Comparison of ENCODE assay signal across 18 cellular contexts in genomic region chr13:44967656-44968451, GRCh38. TPM values are rescaled to one million over a fixed set of nuclear protein-coding genes. Genes with fewer than 3 reads are reported as not detected.
DNase-seq lines count a peak whose midpoint lies in the region; ATAC-seq and TF ChIP-seq lines count a peak whose summit lies in the region.
"Had no signal": no experiment of that assay in that cellular context is flagged by ENCODE, and none has a peak within 500 bp of the region (broad histone marks: within the 10 kb centered on the region; RNA-seq: fewer than 3 reads in every experiment).

No MANE protein-coding gene starts in this region.

- TF ChIP-seq CTCF in LNCaP clone FGC (IDR thresholded peaks at IDR 0.05; ENCODE audit: control insufficient read depth, extremely low read depth, insufficient read depth) (no peak), nephron (IDR thresholded peaks at IDR 0.05; ENCODE audit: unreplicated experiment in 3 of 3) (peak in 2 of 3 experiments; percentile 38 to 41)

- H3K27me3 Mint-ChIP-seq in nephron (ENCODE audit: low read depth): no peaks in the 10 kb centered on the region
- H3K27me3 Mint-ChIP-seq: CD4-positive, CD25-positive, alpha-beta regulatory T cell; dendritic cell treated with granulocyte-macrophage colony-stimulating factor and Interleukin-4, amounts not matched to agents 40 ng/mL and 50 ng/mL, for 4 days; stimulated activated naive CD8-positive, alpha-beta T cell treated with anti-CD3 and anti-CD28 coated beads, Interleukin-15, amount 100 ng/mL, for 72 hours had no signal

- H3K27me3 ChIP-seq in ACC112 (ENCODE audit: insufficient read depth, low read length): no peaks in the 10 kb centered on the region

- H3K36me3 ChIP-seq in ACC112 (ENCODE audit: insufficient read depth, low read length): peaks cover 29% of the 10 kb centered on the region

- H3K4me1 ChIP-seq in ACC112 (ENCODE audit: control insufficient read depth, insufficient read depth, low read length, unreplicated experiment): peaks cover 18% of the 10 kb centered on the region

- ATAC-seq in esophagus mucosa (peak; percentile 47), HG03108 (IDR thresholded peaks at IDR 0.05; ENCODE audit: unreplicated experiment) (no peak)
- ATAC-seq: activated CD4-positive, CD25-positive, alpha-beta regulatory T cell treated with anti-CD3 and anti-CD28 coated beads, Interleukin-2, amount 50 U/mL, for 24 hours; stimulated activated naive CD8-positive, alpha-beta T cell treated with anti-CD3 and anti-CD28 coated beads, Interleukin-15, amount 100 ng/mL, for 72 hours had no signal

- H3K4me3 Mint-ChIP-seq in nephron: no peak overlapping the region
- H3K4me3 Mint-ChIP-seq: CD4-positive, CD25-positive, alpha-beta regulatory T cell; dendritic cell treated with granulocyte-macrophage colony-stimulating factor and Interleukin-4, amounts not matched to agents 40 ng/mL and 50 ng/mL, for 4 days; nephron progenitor cell; stimulated activated naive CD8-positive, alpha-beta T cell treated with anti-CD3 and anti-CD28 coated beads, Interleukin-15, amount 100 ng/mL, for 72 hours had no signal

- no peak overlapping the region for H2AFZ ChIP-seq in ACC112 (ENCODE audit: low read length, unreplicated experiment)

- H3K4me3 ChIP-seq in ACC112 (ENCODE audit: low read depth, low read length): no peak overlapping the region
- no peak overlapping the region for H3K4me3 ChIP-seq in LNCaP clone FGC (ENCODE audit: low read depth, low read length)

- H3K9me3 Mint-ChIP-seq in nephron: peaks cover 16% of the 10 kb centered on the region

- H3K27ac Mint-ChIP-seq in nephron: peak overlapping the region; percentile 45 to 78 (median 62)
- H3K27ac Mint-ChIP-seq: dendritic cell treated with granulocyte-macrophage colony-stimulating factor and Interleukin-4, amounts not matched to agents 40 ng/mL and 50 ng/mL, for 4 days; nephron progenitor cell had no signal

- DNase-seq in LNCaP clone FGC (ENCODE audit: low read depth) (peak; percentile 89), mucosa of gallbladder (ENCODE audit: low spot score) (no peak), HuH-7.5 (ENCODE audit: low spot score) (no peak)
- DNase-seq in stimulated activated CD4-positive, alpha-beta T cell treated with anti-CD3 and anti-CD28 coated beads, Interleukin-12 subunit alpha, Interleukin-12 subunit beta, amount 100 ng/mL, for 4 hours: no peak
- DNase-seq: activated gamma-delta T cell treated with Interleukin-2 at 50 U/mL for 16 hours; CD4-positive, CD25-positive, alpha-beta regulatory T cell; MM.1S; NCI-H510A treated with DMSO at 0.1 percent for 48 hours; nephron progenitor cell; SIG-M5; stimulated activated CD4-positive, alpha-beta T cell treated with anti-CD3 and anti-CD28 coated beads, Interleukin-4, amount 100 ng/mL, for 1 hour; stimulated activated naive CD8-positive, alpha-beta T cell treated with anti-CD3 and anti-CD28 coated beads, Interleukin-15, amount 100 ng/mL, for 72 hours had no signal

- H3K27ac ChIP-seq in ACC112 (ENCODE audit: low read depth, low read length): peak overlapping the region; percentile 16

- peaks cover 45% of the 10 kb centered on the region for H3K36me3 Mint-ChIP-seq in nephron (ENCODE audit: low read depth)

- peaks cover 17% of the 10 kb centered on the region for H3K4me1 Mint-ChIP-seq in nephron
- H3K4me1 Mint-ChIP-seq: nephron progenitor cell; stimulated activated naive CD8-positive, alpha-beta T cell treated with anti-CD3 and anti-CD28 coated beads, Interleukin-15, amount 100 ng/mL, for 72 hours had no signal

- H3K79me2 ChIP-seq in ACC112 (ENCODE audit: control insufficient read depth, insufficient read depth, low read length, unreplicated experiment): peaks cover 12% of the 10 kb centered on the region

RNA-seq across cellular contexts. Expression of gene NUFIP1, which starts 21.4 kb away (rescaled TPM):
- total RNA-seq in esophagus mucosa: 3.5 TPM
- total RNA-seq in mucosa of gallbladder: 3.4 TPM

RNA-seq across cellular contexts. Expression of gene GPALPP1, which starts 21.5 kb away (rescaled TPM):
- total RNA-seq in esophagus mucosa (13.0 TPM), mucosa of gallbladder (20.1 TPM)
